In genomic region chr18:79702906-79703305, GRCh38 we compare ENCODE assay signal across 24 cellular contexts.
"Had no signal": no experiment of that assay in that cellular context is flagged by ENCODE, and none has a peak within 500 bp of the region (broad histone marks: within the 10 kb centered on the region; RNA-seq: fewer than 3 reads in every experiment).

No MANE protein-coding gene starts in this region.

- H3K4me3 Mint-ChIP-seq: mesothelial cell of epicardium; naive thymus-derived CD8-positive, alpha-beta T cell; stimulated activated naive B cell treated with anti-CD40 and anti-IgM and Interleukin-4, amounts not matched to agents 10 μg/mL and 1 μg/mL and 100 μg/mL, for 72 hours; type B pancreatic cell had no signal

- H3K9me3 Mint-ChIP-seq: mesothelial cell of epicardium; naive thymus-derived CD8-positive, alpha-beta T cell; stimulated activated naive B cell treated with anti-CD40 and anti-IgM and Interleukin-4, amounts not matched to agents 10 μg/mL and 1 μg/mL and 100 μg/mL, for 72 hours; type B pancreatic cell had no signal

- H3K36me3 ChIP-seq: ovary, uterus had no signal

- DNase-seq: heart right ventricle; islet precursor cell; mesendoderm; ovary; right lobe of liver; stimulated activated CD4-positive, alpha-beta T cell treated with anti-CD3 and anti-CD28 coated beads, Interleukin-12 subunit alpha, Interleukin-12 subunit beta, amount 100 ng/mL, for 4 hours; stimulated activated CD4-positive, alpha-beta T cell treated with anti-CD3 and anti-CD28 coated beads, Interleukin-15, amount 100 ng/mL, for 24 hours; stimulated activated CD4-positive, alpha-beta T cell treated with anti-CD3 and anti-CD28 coated beads, Interleukin-2, amount 100 ng/mL, for 24 hours; stimulated activated CD4-positive, alpha-beta T cell treated with anti-CD3 and anti-CD28 coated beads, Interleukin-4, amount 100 ng/mL, for 1 hour; stimulated activated naive B cell treated with anti-CD40 and anti-IgM and Interleukin-4, amounts not matched to agents 10 μg/mL and 1 μg/mL and 100 μg/mL, for 72 hours; stimulated activated naive CD8-positive, alpha-beta T cell treated with anti-CD3 and anti-CD28 coated beads, Interleukin-15, Interleukin-2, amounts not matched to agents 100 U/mL and 50 U/mL, for 24 hours; stomach; uterus had no signal

- H3K27me3 Mint-ChIP-seq: naive thymus-derived CD8-positive, alpha-beta T cell; progenitor cell of endocrine pancreas; stimulated activated naive B cell treated with anti-CD40 and anti-IgM and Interleukin-4, amounts not matched to agents 10 μg/mL and 1 μg/mL and 100 μg/mL, for 72 hours; type B pancreatic cell had no signal

- H3K27ac ChIP-seq: heart right ventricle, hepatocyte, left ventricle myocardium inferior, ovary, right atrium auricular region, right lobe of liver, skin epidermis, stomach, thoracic aorta, tibial nerve, uterus had no signal

- H3K4me1 ChIP-seq: heart right ventricle, left ventricle myocardium inferior, right atrium auricular region, right lobe of liver, stomach, tibial nerve, uterus had no signal

- H3K9me3 ChIP-seq: ovary, right atrium auricular region, right lobe of liver, stomach, thoracic aorta, uterus had no signal

- ATAC-seq: heart right ventricle; naive thymus-derived CD8-positive, alpha-beta T cell; right lobe of liver; stimulated activated naive B cell treated with anti-CD40 and anti-IgM and Interleukin-4, amounts not matched to agents 10 μg/mL and 1 μg/mL and 100 μg/mL, for 72 hours; stimulated activated naive CD8-positive, alpha-beta T cell treated with anti-CD3 and anti-CD28 coated beads, Interleukin-15, Interleukin-2, amounts not matched to agents 100 U/mL and 50 U/mL, for 24 hours had no signal

- H3K4me3 ChIP-seq: heart right ventricle, hepatocyte, left ventricle myocardium inferior, lung, ovary, right atrium auricular region, right lobe of liver, skin epidermis, stomach, thoracic aorta, tibial nerve, uterus had no signal

- H3K4me2 ChIP-seq: hepatocyte had no signal

- H3K27me3 ChIP-seq: heart right ventricle, hepatocyte, ovary, right atrium auricular region, right lobe of liver, stomach, tibial nerve, uterus had no signal

- H3K27ac Mint-ChIP-seq: mesothelial cell of epicardium, progenitor cell of endocrine pancreas had no signal

- H3K4me1 Mint-ChIP-seq: mesothelial cell of epicardium had no signal

- H2AFZ ChIP-seq: hepatocyte had no signal
